10 cellular contexts compared by ENCODE assay signal in genomic region chr2:100262043-100262442, GRCh38.
"Had no signal": no experiment of that assay in that cellular context is flagged by ENCODE, and none has a peak within 500 bp of the region (broad histone marks: within the 10 kb centered on the region; RNA-seq: fewer than 3 reads in every experiment).

No MANE protein-coding gene starts in this region.

- H3K9me3 ChIP-seq: ascending aorta, esophagus squamous epithelium, thyroid gland, vagina had no signal

- H3K36me3 ChIP-seq: ascending aorta, esophagus squamous epithelium, thyroid gland, vagina had no signal

- H3K27me3 ChIP-seq: ascending aorta, esophagus squamous epithelium, thyroid gland, vagina had no signal

- DNase-seq: activated CD4-positive, alpha-beta T cell treated with anti-CD3 and anti-CD28 coated beads, Interleukin-2, amount 50 U/mL, for 4 hours; activated CD8-positive, alpha-beta memory T cell treated with anti-CD3 and anti-CD28 coated beads, Interleukin-2, amount 10 ng/mL, durations not matched to agents 7 days and 5 days; activated naive CD8-positive, alpha-beta T cell treated with anti-CD3 and anti-CD28 coated beads, Interleukin-2, amount 50 U/mL, for 24 hours; esophagus squamous epithelium; stimulated activated CD4-positive, alpha-beta T cell treated with anti-CD3 and anti-CD28 coated beads, Interleukin-4, amount 100 ng/mL, for 4 hours had no signal

- H3K4me1 Mint-ChIP-seq: activated CD8-positive, alpha-beta memory T cell treated with anti-CD3 and anti-CD28 coated beads, Interleukin-2, amount 10 ng/mL, durations not matched to agents 7 days and 5 days had no signal

- H3K27ac ChIP-seq: ascending aorta, esophagus squamous epithelium, thyroid gland, vagina had no signal

- H3K9me3 Mint-ChIP-seq: activated naive CD8-positive, alpha-beta T cell treated with anti-CD3 and anti-CD28 coated beads, Interleukin-2, amount 50 U/mL, for 24 hours; activated T-cell treated with anti-CD3 and anti-CD28 coated beads, Interleukin-2, amount 50 U/mL, for 24 hours had no signal

- H3K4me3 Mint-ChIP-seq: activated CD8-positive, alpha-beta memory T cell treated with anti-CD3 and anti-CD28 coated beads, Interleukin-2, amount 10 ng/mL, durations not matched to agents 7 days and 5 days; activated naive CD8-positive, alpha-beta T cell treated with anti-CD3 and anti-CD28 coated beads, Interleukin-2, amount 50 U/mL, for 24 hours; activated T-cell treated with anti-CD3 and anti-CD28 coated beads, Interleukin-2, amount 50 U/mL, for 24 hours had no signal

- ATAC-seq: activated CD4-positive, CD25-positive, alpha-beta regulatory T cell treated with anti-CD3 and anti-CD28 coated beads, Interleukin-2, amount 50 U/mL, for 24 hours had no signal

- H3K36me3 Mint-ChIP-seq: activated CD8-positive, alpha-beta memory T cell treated with anti-CD3 and anti-CD28 coated beads, Interleukin-2, amount 10 ng/mL, durations not matched to agents 7 days and 5 days had no signal

- H3K4me1 ChIP-seq: thyroid gland, vagina had no signal

- H3K4me3 ChIP-seq: ascending aorta, esophagus squamous epithelium, thyroid gland, vagina had no signal

- H3K27me3 Mint-ChIP-seq: activated CD8-positive, alpha-beta memory T cell treated with anti-CD3 and anti-CD28 coated beads, Interleukin-2, amount 10 ng/mL, durations not matched to agents 7 days and 5 days; activated T-cell treated with anti-CD3 and anti-CD28 coated beads, Interleukin-2, amount 50 U/mL, for 24 hours had no signal

- H3K27ac Mint-ChIP-seq: activated CD8-positive, alpha-beta memory T cell treated with anti-CD3 and anti-CD28 coated beads, Interleukin-2, amount 10 ng/mL, durations not matched to agents 7 days and 5 days; activated naive CD8-positive, alpha-beta T cell treated with anti-CD3 and anti-CD28 coated beads, Interleukin-2, amount 50 U/mL, for 24 hours; activated T-cell treated with anti-CD3 and anti-CD28 coated beads, Interleukin-2, amount 50 U/mL, for 24 hours had no signal
